ENCODE assay signal across 26 cellular contexts in genomic region chr5:37375091-37375490, GRCh38.
"Had no signal": no experiment of that assay in that cellular context is flagged by ENCODE, and none has a peak within 500 bp of the region (broad histone marks: within the 10 kb centered on the region; RNA-seq: fewer than 3 reads in every experiment).

No MANE protein-coding gene starts in this region.

- H3K27ac ChIP-seq: brain microvascular endothelial cell, gastroesophageal sphincter, parathyroid adenoma, psoas muscle, suprapubic skin, tibial artery, VCaP had no signal

- H3K9me3 Mint-ChIP-seq: activated naive CD4-positive, alpha-beta T cell treated with anti-CD3 and anti-CD28 coated beads, Interleukin-2, amount 50 U/mL, for 72 hours; mesothelial cell of epicardium; naive B cell; nephron progenitor cell; T-helper 1 cell treated with Interleukin-12 subunit alpha and Interleukin-12 subunit beta and Interleukin-4 antibody, amounts not matched to agents 30 μg/mL and 1 μg/mL, for 36 hours had no signal

- H3K4me3 ChIP-seq: gastroesophageal sphincter, psoas muscle, suprapubic skin, tibial artery had no signal

- H3K4me3 Mint-ChIP-seq: mesothelial cell of epicardium; naive B cell; nephron progenitor cell; T-helper 1 cell treated with Interleukin-12 subunit alpha and Interleukin-12 subunit beta and Interleukin-4 antibody, amounts not matched to agents 30 μg/mL and 1 μg/mL, for 36 hours had no signal

- H3K27me3 ChIP-seq: brain microvascular endothelial cell, gastroesophageal sphincter, suprapubic skin, tibial artery had no signal

- H2AFZ ChIP-seq: parathyroid adenoma had no signal

- H3K27ac Mint-ChIP-seq: activated naive CD4-positive, alpha-beta T cell treated with anti-CD3 and anti-CD28 coated beads, Interleukin-2, amount 50 U/mL, for 72 hours; mesothelial cell of epicardium; nephron progenitor cell; T-helper 1 cell treated with Interleukin-12 subunit alpha and Interleukin-12 subunit beta and Interleukin-4 antibody, amounts not matched to agents 30 μg/mL and 1 μg/mL, for 36 hours had no signal

- H3K9ac ChIP-seq: parathyroid adenoma had no signal

- H3K9me3 ChIP-seq: gastroesophageal sphincter, psoas muscle, suprapubic skin, tibial artery had no signal

- H3K36me3 ChIP-seq: brain microvascular endothelial cell, gastroesophageal sphincter, suprapubic skin, tibial artery had no signal

- H3K4me1 ChIP-seq: parathyroid adenoma had no signal

- H3K27me3 Mint-ChIP-seq: naive B cell had no signal

- DNase-seq: activated CD4-positive, alpha-beta T cell treated with anti-CD3 and anti-CD28 coated beads for 48 hours; activated CD4-positive, alpha-beta T cell treated with anti-CD3 and anti-CD28 coated beads, Interleukin-2, amount 50 U/mL, for 48 hours; activated CD8-positive, alpha-beta memory T cell treated with anti-CD3 and anti-CD28 coated beads for 24 hours; activated T-cell treated with anti-CD3 and anti-CD28 coated beads, Interleukin-2, amount 50 U/mL, for 1 hour; brain microvascular endothelial cell; cortex of kidney; head of caudate nucleus; hippocampal formation; left cardiac atrium; left ventricle myocardium superior; naive B cell; nephron progenitor cell; psoas muscle; stimulated activated CD4-positive, alpha-beta T cell treated with anti-CD3 and anti-CD28 coated beads, Interleukin-15, amount 100 ng/mL, for 24 hours; stimulated activated CD4-positive, alpha-beta T cell treated with anti-CD3 and anti-CD28 coated beads, Interleukin-2, amount 100 ng/mL, for 24 hours; stimulated activated naive CD4-positive, alpha-beta T cell; SW 1271; T-helper 9 cell; tibial artery had no signal

- H3K36me3 Mint-ChIP-seq: mesothelial cell of epicardium, naive B cell had no signal
